Comparison of ENCODE assay signal across 12 cellular contexts in genomic region chr1:25952851-25953401, GRCh38. TPM values are rescaled to one million over a fixed set of nuclear protein-coding genes. Genes with fewer than 3 reads are reported as not detected.
DNase-seq lines count a peak whose midpoint lies in the region; ATAC-seq and TF ChIP-seq lines count a peak whose summit lies in the region.
"Had no signal": no experiment of that assay in that cellular context is flagged by ENCODE, and none has a peak within 500 bp of the region (broad histone marks: within the 10 kb centered on the region; RNA-seq: fewer than 3 reads in every experiment).

No MANE protein-coding gene starts in this region.

- no peak for TF ChIP-seq CTCF in brain microvascular endothelial cell (IDR thresholded peaks at IDR 0.05; ENCODE audit: low read depth, low read length, missing control alignments)

- no peaks in the 10 kb centered on the region for H3K4me1 ChIP-seq in aorta (ENCODE audit: control insufficient read depth in 1 of 2, insufficient read depth in 2 of 2, low read length in 2 of 2)
- H3K4me1 ChIP-seq: Caco-2 had no signal

- peaks cover 1% of the 10 kb centered on the region for H3K9me3 ChIP-seq in aorta (ENCODE audit: control insufficient read depth, low read length)
- H3K9me3 ChIP-seq: Caco-2 had no signal

- H3K27ac ChIP-seq in brain microvascular endothelial cell = no peak overlapping the region
- H3K27ac ChIP-seq in aorta (ENCODE audit: low read depth in 1 of 2, low read length in 2 of 2) = no peak overlapping the region
- H3K27ac ChIP-seq: HL-60 had no signal

- intact Hi-C loops in aorta (cut with DNase I) = no loop called here

- 10 to 19% methylated on average over 4 of the region's 4 CpGs for WGBS in aorta, 2 donors

- H3K4me3 ChIP-seq in brain microvascular endothelial cell (ENCODE audit: low read depth, low read length) (no peak overlapping the region), aorta (ENCODE audit: low read length in 2 of 2) (no peak overlapping the region)

- H3K27me3 ChIP-seq in brain microvascular endothelial cell (replicated peaks) = no peaks in the 10 kb centered on the region
- no peaks in the 10 kb centered on the region for H3K27me3 ChIP-seq in aorta (ENCODE audit: control insufficient read depth in 1 of 2, insufficient read depth in 2 of 2, low read length in 1 of 2)

- DNase-seq in NCI-H1694 (lab: John Stamatoyannopoulos, UW) (peak; percentile 96), brain microvascular endothelial cell (peak; percentile 10), inferior parietal cortex (ENCODE audit: extremely low spot score) (peak; percentile 61), aorta (no peak), NCI-H146 (lab: John Stamatoyannopoulos, UW) (no peak), SIG-M5 treated with dmso at 0.1 percent for 504 hours (lab: John Stamatoyannopoulos, UW; ENCODE audit: unreplicated experiment) (no peak), GM19238 (ENCODE audit: insufficient read length, low spot score) (no peak)
- DNase-seq: activated CD8-positive, alpha-beta T cell treated with anti-CD3 and anti-CD28 coated beads for 36 hours; activated gamma-delta T cell treated with Interleukin-2 at 50 U/mL for 16 hours; Caco-2; islet precursor cell had no signal

- in situ Hi-C loops in brain microvascular endothelial cell (cut with HindIII; ENCODE audit: low pct_ligation_motif_present, low sequenced_read_pairs) = no loop called here

- ATAC-seq in aorta (ENCODE audit: low FRiP score) = peak; percentile 57
- ATAC-seq: activated CD8-positive, alpha-beta T cell treated with anti-CD3 and anti-CD28 coated beads for 36 hours had no signal

- no peaks in the 10 kb centered on the region for H3K36me3 ChIP-seq in brain microvascular endothelial cell (replicated peaks)
- H3K36me3 ChIP-seq in aorta (ENCODE audit: control insufficient read depth in 1 of 2, insufficient read depth in 2 of 2, low read length in 1 of 2) = no peaks in the 10 kb centered on the region

RNA-seq across cellular contexts. Expression of gene PAFAH2, which starts 44.9 kb away (rescaled TPM):
- total RNA-seq in aorta = 1 to 10 TPM; 4.8 to 6.4 TPM
- 1 to 10 TPM; 3.7 to 4.9 TPM for polyA plus RNA-seq in aorta

RNA-seq across cellular contexts. Expression of gene STMN1, which starts 46.7 kb away (rescaled TPM):
- total RNA-seq in aorta = 10 to 100 TPM; 34.5 to 37.6 TPM
- polyA plus RNA-seq in aorta = 10 to 100 TPM; 28.2 to 56.1 TPM

Comparison
In these comparisons a context has a peak if more than half of its experiments do, and no peak if none do; other contexts are left out.
1. DNase-seq: peak in NCI-H1694 (single experiment), brain microvascular endothelial cell (single experiment) and inferior parietal cortex (single experiment); none in aorta (0 of 2), NCI-H146 (single experiment), SIG-M5 treated with dmso at 0.1 percent for 504 hours (single experiment) and GM19238 (single experiment).